ENCODE assay signal across 20 cellular contexts in genomic region chr2:176415156-176415870, GRCh38.
"Had no signal": no experiment of that assay in that cellular context is flagged by ENCODE, and none has a peak within 500 bp of the region (broad histone marks: within the 10 kb centered on the region; RNA-seq: fewer than 3 reads in every experiment).

No MANE protein-coding gene starts in this region.

- DNase-seq: activated CD4-positive, alpha-beta memory T cell treated with anti-CD3 and anti-CD28 coated beads for 36 hours; activated CD4-positive, alpha-beta T cell treated with anti-CD3 and anti-CD28 coated beads for 48 hours; activated effector memory CD4-positive, alpha-beta T cell treated with Interleukin-2 at 50 U/mL for 16 hours; activated naive CD4-positive, alpha-beta T cell treated with anti-CD3 and anti-CD28 coated beads for 36 hours; activated T-cell treated with anti-CD3 and anti-CD28 coated beads, Interleukin-2, amount 50 U/mL, for 72 hours; cortex of kidney; erythroblast; foreskin keratinocyte; kidney glomerular epithelial cell; left ventricle myocardium inferior; occipital lobe; right lobe of liver; stimulated activated CD4-positive, alpha-beta T cell treated with anti-CD3 and anti-CD28 coated beads, Interleukin-15, amount 100 ng/mL, for 24 hours; stimulated activated CD4-positive, alpha-beta T cell treated with anti-CD3 and anti-CD28 coated beads, Interleukin-2, amount 100 ng/mL, for 48 hours; stimulated activated CD8-positive, alpha-beta memory T cell treated with anti-CD3 and anti-CD28 coated beads, Interleukin-4, amount 100 ng/mL, for 48 hours; stimulated activated naive B cell treated with anti-CD40 and anti-IgM and Interleukin-4, amounts not matched to agents 10 μg/mL and 1 μg/mL and 100 μg/mL, for 72 hours; testis had no signal

- H3K27me3 ChIP-seq: cardiac muscle cell, right lobe of liver, testis had no signal

- H3K9me3 ChIP-seq: left ventricle myocardium inferior, right lobe of liver, testis had no signal

- ATAC-seq: activated T-cell treated with anti-CD3 and anti-CD28 coated beads, Interleukin-2, amount 50 U/mL, for 72 hours; foreskin keratinocyte; natural killer cell treated with Interleukin-12 subunit alpha and Interleukin-12 subunit beta and Interleukin-15 and Interleukin-18, amount 100 ng/mL, for 72 hours; right lobe of liver; stimulated activated naive B cell treated with anti-CD40 and anti-IgM and Interleukin-4, amounts not matched to agents 10 μg/mL and 1 μg/mL and 100 μg/mL, for 72 hours had no signal

- H3K27ac ChIP-seq: cardiac muscle cell, foreskin keratinocyte, left ventricle myocardium inferior, right lobe of liver, testis had no signal

- H3K4me1 ChIP-seq: foreskin keratinocyte, left ventricle myocardium inferior, right lobe of liver, testis had no signal

- H3K4me3 ChIP-seq: cardiac muscle cell, left ventricle myocardium inferior, right lobe of liver, smooth muscle cell, testis had no signal

- H3K36me3 ChIP-seq: cardiac muscle cell, left ventricle myocardium inferior, right lobe of liver had no signal
